In the genomic region with DNA sequence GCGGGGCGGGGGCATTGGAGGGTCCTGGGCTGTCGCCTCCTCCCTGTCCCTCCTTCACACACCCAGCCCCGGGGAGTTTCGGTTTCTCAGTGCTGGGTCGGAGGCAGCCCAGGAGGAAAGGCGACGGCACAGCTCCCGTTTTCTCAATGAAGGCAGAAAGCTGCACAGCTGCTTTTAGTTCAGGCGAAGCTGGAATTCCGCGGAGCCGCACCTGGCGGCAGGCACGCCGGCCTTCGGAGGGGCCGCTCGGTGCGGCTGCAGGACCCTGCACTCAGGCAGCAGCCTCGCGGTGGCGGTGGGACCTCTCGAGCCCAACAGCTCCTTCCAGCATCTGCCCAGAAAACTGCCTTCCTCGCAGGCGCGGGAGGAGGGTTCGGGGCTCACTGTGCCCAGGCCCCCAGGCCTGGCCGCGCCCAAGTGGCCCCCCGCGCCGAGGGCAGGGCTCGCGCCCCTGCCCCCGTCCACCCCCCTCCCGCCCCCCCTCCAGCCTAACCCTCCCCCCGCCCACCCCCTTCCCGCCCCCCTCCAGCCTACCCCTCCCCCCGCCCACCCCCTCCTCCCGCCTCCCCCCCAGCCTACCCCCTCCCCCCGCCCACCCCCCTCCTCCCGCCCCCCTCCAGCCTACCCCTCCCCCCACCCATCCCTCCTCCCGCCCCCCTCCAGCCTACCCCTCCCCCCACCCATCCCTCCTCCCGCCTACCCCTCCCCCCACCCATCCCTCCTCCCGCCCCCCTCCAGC, we compare ENCODE assay signal across 8 cellular contexts. TPM values are rescaled to one million over a fixed set of nuclear protein-coding genes. Genes with fewer than 3 reads are reported as not detected.
DNase-seq lines count a peak whose midpoint lies in the region; ATAC-seq and TF ChIP-seq lines count a peak whose summit lies in the region.

No MANE protein-coding gene starts in this region.

- H3K4me1 Mint-ChIP-seq in natural killer cell treated with Interleukin-12 subunit alpha and Interleukin-12 subunit beta and Interleukin-15 and Interleukin-18, amount 100 ng/mL, for 72 hours (ENCODE audit: low read depth in 2 of 2): peaks cover 6 to 13% of the 10 kb centered on the region in 2 donors

- peak overlapping the region; percentile 50 for H3K4me3 ChIP-seq in BJ (ENCODE audit: low read depth, low read length)

- CTCF ChIA-PET in BJ (lab: Yijun Ruan, JAX): interaction anchor here (0.8 to 1.5 kb wide), 3 partner anchors 64 to 519 kb away, joined by 3 to 6 read pairs (median 3); no protein-coding TSS in a partner anchor

- H3K27ac Mint-ChIP-seq in natural killer cell treated with Interleukin-12 subunit alpha and Interleukin-12 subunit beta and Interleukin-15 and Interleukin-18, amount 100 ng/mL, for 72 hours: no peak overlapping the region

- POLR2A ChIA-PET in BJ (lab: Charles Lee): interaction anchor here (0.7 to 0.8 kb wide), 2 partner anchors 20 to 48 kb away, joined by 3 read pairs; no protein-coding TSS in a partner anchor

- H3K27me3 Mint-ChIP-seq in natural killer cell treated with Interleukin-12 subunit alpha and Interleukin-12 subunit beta and Interleukin-15 and Interleukin-18, amount 100 ng/mL, for 72 hours: peaks cover 29 to 31% of the 10 kb centered on the region in 2 donors

- peak overlapping the region; percentile 6 for H3K4me3 Mint-ChIP-seq in natural killer cell treated with Interleukin-12 subunit alpha and Interleukin-12 subunit beta and Interleukin-15 and Interleukin-18, amount 100 ng/mL, for 72 hours

- no peaks in the 10 kb centered on the region for H3K9me3 Mint-ChIP-seq in natural killer cell treated with Interleukin-12 subunit alpha and Interleukin-12 subunit beta and Interleukin-15 and Interleukin-18, amount 100 ng/mL, for 72 hours

- peaks cover 6% of the 10 kb centered on the region for H3K36me3 Mint-ChIP-seq in natural killer cell treated with Interleukin-12 subunit alpha and Interleukin-12 subunit beta and Interleukin-15 and Interleukin-18, amount 100 ng/mL, for 72 hours

- peaks cover 8% of the 10 kb centered on the region for H3K27me3 ChIP-seq in BJ (ENCODE audit: control insufficient read depth, insufficient read depth, low read length)

- TF ChIP-seq CTCF in BJ (IDR thresholded peaks at IDR 0.05; ENCODE audit: insufficient read depth, low read depth, low read length): peak; percentile 33; the same call in 1 of the 2 replicates

- DNase-seq in BJ (ENCODE audit: low read depth): no peak
- peak; percentile 53 for DNase-seq in HuH-7 (ENCODE audit: low spot score)
- DNase-seq in dermis blood vessel endothelial cell: peak; percentile 7
- no peak for DNase-seq in natural killer cell treated with Interleukin-12 subunit alpha and Interleukin-12 subunit beta and Interleukin-15 and Interleukin-18, amount 100 ng/mL, for 72 hours (ENCODE audit: low spot score)
- no peak for DNase-seq in mucosa of gallbladder (ENCODE audit: low spot score)
- DNase-seq in HUDEP-2 (lab: John Stamatoyannopoulos, UW; ENCODE audit: unreplicated experiment in 76 of 76): no peak
- no peak for DNase-seq in nucleus accumbens (lab: John Stamatoyannopoulos, UW)

- H3K36me3 ChIP-seq in BJ (ENCODE audit: control insufficient read depth, insufficient read depth, low read length): no peaks in the 10 kb centered on the region

- peak in 1 of 2 donors; percentile 36 for ATAC-seq in natural killer cell treated with Interleukin-12 subunit alpha and Interleukin-12 subunit beta and Interleukin-15 and Interleukin-18, amount 100 ng/mL, for 72 hours
- ATAC-seq in HG03520 (IDR thresholded peaks at IDR 0.05; ENCODE audit: unreplicated experiment): no peak

RNA-seq across cellular contexts. Expression of a gene that starts 4.8 kb away (rescaled TPM):
- 0.23 and 0.31 TPM in 2 replicates for polyA plus RNA-seq in BJ (2011; rRNA removed)
- 0.38 and 0.67 TPM in 2 replicates for polyA minus RNA-seq in BJ (2011; rRNA and poly(A)+ RNA removed)
- not detected in 2 replicates for total RNA-seq in dermis blood vessel endothelial cell
- not detected for total RNA-seq in natural killer cell treated with Interleukin-12 subunit alpha and Interleukin-12 subunit beta and Interleukin-15 and Interleukin-18, amount 100 ng/mL, for 72 hours
- 11.5 TPM for total RNA-seq in mucosa of gallbladder

Comparison
In these comparisons a context has a peak if more than half of its experiments do, and no peak if none do; other contexts are left out.
1. DNase-seq: peak in HuH-7 (single experiment) and dermis blood vessel endothelial cell (single experiment); none in BJ (single experiment), natural killer cell treated with Interleukin-12 subunit alpha and Interleukin-12 subunit beta and Interleukin-15 and Interleukin-18, amount 100 ng/mL, for 72 hours (single experiment), mucosa of gallbladder (single experiment), HUDEP-2 (0 of 76) and nucleus accumbens (0 of 56).
2. RNA of a gene that starts 4.8 kb away (total RNA-seq): 11.5 TPM in mucosa of gallbladder (single experiment); not detected in dermis blood vessel endothelial cell and not detected in natural killer cell treated with Interleukin-12 subunit alpha and Interleukin-12 subunit beta and Interleukin-15 and Interleukin-18, amount 100 ng/mL, for 72 hours; every median in the first group is over 10 times any median in the second.